Comparison of ENCODE assay signal across 20 cellular contexts in genomic region chr10:106378251-106378650, GRCh38.
DNase-seq lines count a peak whose midpoint lies in the region; ATAC-seq and TF ChIP-seq lines count a peak whose summit lies in the region.
"Had no signal": no experiment of that assay in that cellular context is flagged by ENCODE, and none has a peak within 500 bp of the region (broad histone marks: within the 10 kb centered on the region; RNA-seq: fewer than 3 reads in every experiment).

No MANE protein-coding gene starts in this region.

- peaks cover 4% of the 10 kb centered on the region for H3K9me3 Mint-ChIP-seq in natural killer cell treated with Interleukin-12 subunit alpha and Interleukin-12 subunit beta and Interleukin-15 and Interleukin-18, amount 100 ng/mL, for 72 hours

- no peak overlapping the region for H2BK15ac ChIP-seq in mesendoderm (replicated peaks; ENCODE audit: low read depth)

- no peak overlapping the region for H2BK120ac ChIP-seq in mesendoderm (ENCODE audit: low read depth, low read length)

- TF ChIP-seq CTCF in HEK293 (tag by site-specific recombination; IDR thresholded peaks at IDR 0.05), result no peak

- H2BK5ac ChIP-seq in mesendoderm (ENCODE audit: low read length), result no peak overlapping the region

- no peak for ATAC-seq in GM21529 (IDR thresholded peaks at IDR 0.05; ENCODE audit: unreplicated experiment)
- ATAC-seq in natural killer cell treated with Interleukin-12 subunit alpha and Interleukin-12 subunit beta and Interleukin-15 and Interleukin-18, amount 100 ng/mL, for 72 hours, result no peak

- H3K36me3 Mint-ChIP-seq in natural killer cell treated with Interleukin-12 subunit alpha and Interleukin-12 subunit beta and Interleukin-15 and Interleukin-18, amount 100 ng/mL, for 72 hours, result peaks cover 5% of the 10 kb centered on the region
- H3K36me3 Mint-ChIP-seq: CD14-positive monocyte; CD4-positive, alpha-beta memory T cell; CD4-positive, CD25-positive, alpha-beta regulatory T cell; CD8-positive, alpha-beta memory T cell had no signal

- H3K27ac Mint-ChIP-seq in natural killer cell treated with Interleukin-12 subunit alpha and Interleukin-12 subunit beta and Interleukin-15 and Interleukin-18, amount 100 ng/mL, for 72 hours, result no peak overlapping the region
- H3K27ac Mint-ChIP-seq: CD14-positive monocyte; CD4-positive, alpha-beta memory T cell; CD4-positive, CD25-positive, alpha-beta regulatory T cell; CD8-positive, alpha-beta memory T cell had no signal

- no peak overlapping the region for H3K23ac ChIP-seq in mesendoderm (ENCODE audit: low read length)

- no peak overlapping the region for H3K9ac ChIP-seq in mesendoderm (ENCODE audit: low read length)
- H3K9ac ChIP-seq: BLaER1 had no signal

- no peak overlapping the region for H3K18ac ChIP-seq in mesendoderm (ENCODE audit: low read length)

- no peaks in the 10 kb centered on the region for H3K79me2 ChIP-seq in mesendoderm (ENCODE audit: control insufficient read depth, insufficient read depth, low read length)

- H3K27me3 Mint-ChIP-seq in natural killer cell treated with Interleukin-12 subunit alpha and Interleukin-12 subunit beta and Interleukin-15 and Interleukin-18, amount 100 ng/mL, for 72 hours, result no peaks in the 10 kb centered on the region
- H3K27me3 Mint-ChIP-seq: CD4-positive, alpha-beta memory T cell; CD4-positive, CD25-positive, alpha-beta regulatory T cell; CD8-positive, alpha-beta memory T cell had no signal

- H3K4me3 ChIP-seq in HEK293 (ENCODE audit: low read depth, low read length), result no peak overlapping the region
- no peak overlapping the region for H3K4me3 ChIP-seq in mesendoderm (ENCODE audit: low read length)
- H3K4me3 ChIP-seq: BLaER1 had no signal

- no peaks in the 10 kb centered on the region for H3K9me3 ChIP-seq in HEK293 (ENCODE audit: control insufficient read depth, insufficient read depth, low read depth, low read length)
- H3K9me3 ChIP-seq: BE2C had no signal

- no peaks in the 10 kb centered on the region for H3K4me1 ChIP-seq in HEK293 (ENCODE audit: control insufficient read depth, insufficient read depth, low read length)
- no peaks in the 10 kb centered on the region for H3K4me1 ChIP-seq in mesendoderm (ENCODE audit: control insufficient read depth, low read depth, low read length)
- H3K4me1 ChIP-seq: BE2C had no signal

- no peak overlapping the region for H3K27ac ChIP-seq in HEK293 (ENCODE audit: extremely low read depth, low read depth, low read length)
- no peak overlapping the region for H3K27ac ChIP-seq in mesendoderm (ENCODE audit: low read depth, low read length)
- H3K27ac ChIP-seq: BLaER1 had no signal

- no peaks in the 10 kb centered on the region for H3K36me3 ChIP-seq in HEK293 (ENCODE audit: control insufficient read depth in 2 of 2, insufficient read depth in 1 of 2, low read length in 2 of 2)
- H3K36me3 ChIP-seq in mesendoderm (ENCODE audit: control insufficient read depth, insufficient read depth, low read length), result no peaks in the 10 kb centered on the region
- H3K36me3 ChIP-seq: BE2C, BLaER1 had no signal

- H3K4me1 Mint-ChIP-seq in natural killer cell treated with Interleukin-12 subunit alpha and Interleukin-12 subunit beta and Interleukin-15 and Interleukin-18, amount 100 ng/mL, for 72 hours (ENCODE audit: low read depth in 2 of 2), result no peaks in the 10 kb centered on the region
- H3K4me1 Mint-ChIP-seq: CD14-positive monocyte; CD4-positive, alpha-beta memory T cell; CD4-positive, CD25-positive, alpha-beta regulatory T cell; CD8-positive, alpha-beta memory T cell had no signal

- DNase-seq in NAMALWA (ENCODE audit: low spot score) (peak; percentile 7), mesendoderm (peak; percentile 28), GM19238 (ENCODE audit: insufficient read length, low spot score) (no peak)
- no peak for DNase-seq in stimulated activated naive CD4-positive, alpha-beta T cell treated with Interleukin-2 at 50 U/mL for 16 hours (lab: John Stamatoyannopoulos, UW)
- DNase-seq in natural killer cell treated with Interleukin-12 subunit alpha and Interleukin-12 subunit beta and Interleukin-15 and Interleukin-18, amount 100 ng/mL, for 72 hours (ENCODE audit: low spot score), result no peak
- DNase-seq: 8988T; ACHN; BE2C; C1 segment of cervical spinal cord; Calu3; CD4-positive, alpha-beta memory T cell; CD4-positive, CD25-positive, alpha-beta regulatory T cell; CD8-positive, alpha-beta memory T cell; COR-L47; DMS79 treated with DMSO at 0.1 percent for 48 hours; GF-D8 had no signal

- no peaks in the 10 kb centered on the region for H3K27me3 ChIP-seq in mesendoderm (ENCODE audit: insufficient read depth, low read length, poor library complexity)
- H3K27me3 ChIP-seq: BE2C, BLaER1 had no signal

- no CpG with 5 or more reads among the region's 3 CpGs for WGBS in mesendoderm (ENCODE audit: extremely low coverage, insufficient coverage, low lambda C conversion rate)

- no peaks in the 10 kb centered on the region for H3K79me1 ChIP-seq in mesendoderm (ENCODE audit: low read length)

- H3K4ac ChIP-seq in mesendoderm (ENCODE audit: low read depth, low read length), result no peak overlapping the region

- POLR2A ChIA-PET in HEK293 (lab: Yijun Ruan, JAX), result no interaction called here

- H4K5ac ChIP-seq in mesendoderm (ENCODE audit: low read length), result no peak overlapping the region

- no peak overlapping the region for H4K8ac ChIP-seq in mesendoderm (ENCODE audit: low read depth, low read length)

- H2AK5ac ChIP-seq in mesendoderm (ENCODE audit: low read length), result no peak overlapping the region

- CTCF ChIA-PET in HEK293 (lab: Yijun Ruan, JAX), result no interaction called here

- no peak overlapping the region for H3K4me2 ChIP-seq in mesendoderm (ENCODE audit: low read length)
- H3K4me2 ChIP-seq: BLaER1 had no signal

- H3K56ac ChIP-seq in mesendoderm (ENCODE audit: low read length), result no peak overlapping the region

- H3K4me3 Mint-ChIP-seq in natural killer cell treated with Interleukin-12 subunit alpha and Interleukin-12 subunit beta and Interleukin-15 and Interleukin-18, amount 100 ng/mL, for 72 hours, result no peak overlapping the region
- H3K4me3 Mint-ChIP-seq: CD14-positive monocyte; CD4-positive, alpha-beta memory T cell; CD4-positive, CD25-positive, alpha-beta regulatory T cell; CD8-positive, alpha-beta memory T cell had no signal

TF ChIP-seq in HEK293, 187 proteins besides CTCF, POLR2A, EP300 and RAD21:
- TF ChIP-seq SETDB1 (IDR thresholded peaks at IDR 0.05; ENCODE audit: insufficient read length, low read length) (peak; percentile 92), ZBTB49 (tag by site-specific recombination; IDR thresholded peaks at IDR 0.05; ENCODE audit: low read depth) (no peak)

Comparison
In these comparisons a context has a peak if more than half of its experiments do, and no peak if none do; other contexts are left out.
1. DNase-seq: peak in NAMALWA (single experiment) and mesendoderm (single experiment); none in GM19238 (single experiment), stimulated activated naive CD4-positive, alpha-beta T cell treated with Interleukin-2 at 50 U/mL for 16 hours (single experiment) and natural killer cell treated with Interleukin-12 subunit alpha and Interleukin-12 subunit beta and Interleukin-15 and Interleukin-18, amount 100 ng/mL, for 72 hours (single experiment).